In genomic region chr14:95098984-95099599, GRCh38 we compare ENCODE assay signal across 8 cellular contexts. TPM values are rescaled to one million over a fixed set of nuclear protein-coding genes. Genes with fewer than 3 reads are reported as not detected.
DNase-seq lines count a peak whose midpoint lies in the region; ATAC-seq and TF ChIP-seq lines count a peak whose summit lies in the region.

No MANE protein-coding gene starts in this region.

- H3K27ac Mint-ChIP-seq in glutamatergic neuron (ENCODE audit: unreplicated experiment) (no peak overlapping the region), progenitor cell of endocrine pancreas (no peak overlapping the region)

- TF ChIP-seq CTCF in glutamatergic neuron (IDR thresholded peaks at IDR 0.05; ENCODE audit: partially characterized antibody, unreplicated experiment) (peak; percentile 62), progenitor cell of endocrine pancreas (IDR thresholded peaks at IDR 0.05; ENCODE audit: unreplicated experiment) (peak; percentile 77)

- H3K9me3 Mint-ChIP-seq in glutamatergic neuron (ENCODE audit: unreplicated experiment) (peaks cover 3% of the 10 kb centered on the region), progenitor cell of endocrine pancreas (ENCODE audit: low read depth) (no peaks in the 10 kb centered on the region)

- no peaks in the 10 kb centered on the region for H3K27me3 Mint-ChIP-seq in glutamatergic neuron (ENCODE audit: unreplicated experiment)
- no peaks in the 10 kb centered on the region for H3K27me3 Mint-ChIP-seq in progenitor cell of endocrine pancreas

- H3K4me1 Mint-ChIP-seq in glutamatergic neuron (ENCODE audit: low read depth, unreplicated experiment): peaks cover 25% of the 10 kb centered on the region
- H3K4me1 Mint-ChIP-seq in progenitor cell of endocrine pancreas (ENCODE audit: low read depth): peaks cover 4% of the 10 kb centered on the region

- no peak overlapping the region for H3K4me3 Mint-ChIP-seq in glutamatergic neuron (ENCODE audit: unreplicated experiment)
- H3K4me3 Mint-ChIP-seq in progenitor cell of endocrine pancreas (ENCODE audit: low read depth): no peak overlapping the region

- ATAC-seq in GM19351 (IDR thresholded peaks at IDR 0.05; ENCODE audit: unreplicated experiment): peak; percentile 58
- ATAC-seq in HG03342 (IDR thresholded peaks at IDR 0.05; ENCODE audit: unreplicated experiment): no peak
- no peak for ATAC-seq in GM18511 (IDR thresholded peaks at IDR 0.05; ENCODE audit: unreplicated experiment)

- DNase-seq in Ammon's horn (ENCODE audit: low spot score): peak; percentile 83
- DNase-seq in NCI-H526 (lab: John Stamatoyannopoulos, UW): peak; percentile 48 to 75
- peak; percentile 26 to 34 for DNase-seq in activated T-cell treated with anti-CD3 and anti-CD28 coated beads, Interleukin-2, amount 50 U/mL, for 48 hours
- DNase-seq in glutamatergic neuron: peak; percentile 69
- DNase-seq in progenitor cell of endocrine pancreas (ENCODE audit: low spot score, unreplicated experiment): peak; percentile 27

- H3K36me3 Mint-ChIP-seq in glutamatergic neuron (ENCODE audit: unreplicated experiment) (peaks cover 4% of the 10 kb centered on the region), progenitor cell of endocrine pancreas (ENCODE audit: insufficient read depth) (peaks cover 23% of the 10 kb centered on the region)

RNA-seq across cellular contexts. Expression of gene DICER1, which starts 58.2 kb away (rescaled TPM):
- total RNA-seq in glutamatergic neuron (ENCODE audit: unreplicated experiment) (113 TPM), progenitor cell of endocrine pancreas (118 and 127 TPM in 2 replicates)

Comparison
In these comparisons a context has a peak if more than half of its experiments do, and no peak if none do; other contexts are left out.
1. DNase-seq: peak in every context shown above with its lines; median percentile 83 in Ammon's horn; 69 in glutamatergic neuron; 62 in NCI-H526; 30 in activated T-cell treated with anti-CD3 and anti-CD28 coated beads, Interleukin-2, amount 50 U/mL, for 48 hours; 27 in progenitor cell of endocrine pancreas.